8 cellular contexts compared by ENCODE assay signal in genomic region chr17:42049834-42050359, GRCh38. TPM values are rescaled to one million over a fixed set of nuclear protein-coding genes. Genes with fewer than 3 reads are reported as not detected.
A peak's percentile ranks its signal among the peaks of the same experiment; 100 is the strongest.
DNase-seq lines count a peak whose midpoint lies in the region; ATAC-seq, FAIRE-seq and TF ChIP-seq lines count a peak whose summit lies in the region.

No MANE protein-coding gene starts in this region.

- no peaks in the 10 kb centered on the region for H3K79me2 ChIP-seq in fibroblast of lung (ENCODE audit: control insufficient read depth, insufficient read depth, low read length)

- peak overlapping the region; percentile 64 for H3K4me2 ChIP-seq in fibroblast of lung (ENCODE audit: extremely low read depth, insufficient read depth, low read length)

- no peak for FAIRE-seq in pancreas (lab: Jason Lieb, UNC)

- TF ChIP-seq CTCF in Panc1 (IDR thresholded peaks at IDR 0.05) (no peak), fibroblast of lung (conservative IDR thresholded peaks at IDR 0.05 in 1 of 2, IDR thresholded peaks at IDR 0.05 in 1 of 2; ENCODE audit: low read depth in 1 of 2, low read length in 2 of 2) (no peak), pancreas (IDR thresholded peaks at IDR 0.05) (no peak)

- H3K36me3 ChIP-seq in Panc1 (ENCODE audit: control insufficient read depth, insufficient read depth, low read length) = no peaks in the 10 kb centered on the region
- H3K36me3 ChIP-seq in fibroblast of lung (ENCODE audit: control insufficient read depth, insufficient read depth, low read length) = no peaks in the 10 kb centered on the region
- no peaks in the 10 kb centered on the region for H3K36me3 ChIP-seq in pancreas

- ATAC-seq in Panc1 (peak; percentile 58), pancreas (peak; percentile 39 to 73 (median 56)), GM19395 (IDR thresholded peaks at IDR 0.05; ENCODE audit: unreplicated experiment) (no peak)

- DNase-seq in ELR (ENCODE audit: low read depth) = peak; percentile 19
- no peak for DNase-seq in Panc1 (ENCODE audit: low read depth, low spot score)
- DNase-seq in fibroblast of lung (ENCODE audit: low read depth in 2 of 2) = no peak
- no peak for DNase-seq in pancreas
- DNase-seq in activated CD4-positive, CD25-positive, alpha-beta regulatory T cell (lab: John Stamatoyannopoulos, UW) = no peak
- no peak for DNase-seq in DMS 273 treated with DMSO at 0.1 percent for 48 hours (lab: John Stamatoyannopoulos, UW)
- no peak for DNase-seq in SKM-1 (lab: John Stamatoyannopoulos, UW; ENCODE audit: unreplicated experiment)

- H4K20me1 ChIP-seq in fibroblast of lung (ENCODE audit: control insufficient read depth, extremely low read depth, insufficient read depth, low read length) = no peaks in the 10 kb centered on the region

- CTCF ChIA-PET in Panc1 (lab: Charles Lee) = no interaction called here

- H3K9me3 ChIP-seq in Panc1 (ENCODE audit: control insufficient read depth, insufficient read depth, low read depth, low read length) = no peaks in the 10 kb centered on the region
- H3K9me3 ChIP-seq in fibroblast of lung (ENCODE audit: control insufficient read depth, insufficient read depth, low read depth, low read length) = no peaks in the 10 kb centered on the region
- no peaks in the 10 kb centered on the region for H3K9me3 ChIP-seq in pancreas

- H3K9ac ChIP-seq in fibroblast of lung (ENCODE audit: insufficient read depth, low read length) = peak overlapping the region; percentile 49

- BruUV-seq in Panc1 (replicated peaks; lab: Mats Ljungman, UMichigan) = no TSS peak

- POLR2A ChIA-PET in Panc1 (lab: Charles Lee) = no interaction called here

- in situ Hi-C loops in Panc1 (cut with HindIII; ENCODE audit: low pct_unique_long_range_greater_than_20kb, low sequenced_read_pairs) = no loop called here

- intact Hi-C loops in Panc1 (cut with micrococcal nuclease; ENCODE audit: unreplicated experiment) (no loop called here), pancreas (cut with DNase I) (no loop called here)

- H3K4me3 ChIP-seq in Panc1 (ENCODE audit: low read depth in 2 of 2, low read length in 2 of 2) (peak overlapping the region; percentile 47 to 53), fibroblast of lung (replicated peaks in 1 of 4; ENCODE audit: control extremely low read depth in 1 of 4, insufficient read depth in 1 of 4, low read depth in 3 of 4, low read length in 4 of 4) (peak overlapping the region; percentile 15 to 53 (median 38)), pancreas (peak overlapping the region; percentile 63 to 78 (median 76))

- no peaks in the 10 kb centered on the region for H3K27me3 ChIP-seq in Panc1 (ENCODE audit: control insufficient read depth, insufficient read depth, low read length)
- H3K27me3 ChIP-seq in fibroblast of lung (ENCODE audit: control insufficient read depth, insufficient read depth, low read length) = peaks cover 31% of the 10 kb centered on the region
- H3K27me3 ChIP-seq in pancreas = no peaks in the 10 kb centered on the region

- H3K4me1 ChIP-seq in Panc1 (ENCODE audit: control insufficient read depth, insufficient read depth, low read length) (peaks cover 2% of the 10 kb centered on the region; the same call in 1 of the 2 replicates), fibroblast of lung (ENCODE audit: control insufficient read depth, extremely low read depth, insufficient read depth, low read length) (no peaks in the 10 kb centered on the region), pancreas (peaks cover 0 to 4% (median 0%) of the 10 kb centered on the region in 3 donors)

- H2AFZ ChIP-seq in fibroblast of lung (ENCODE audit: low read length) = peak overlapping the region; percentile 21

- H3K27ac ChIP-seq in Panc1 (ENCODE audit: low read length) (no peak overlapping the region), fibroblast of lung (ENCODE audit: insufficient read depth, low read length) (no peak overlapping the region), pancreas (peak overlapping the region; percentile 51 to 80 (median 70))

- 0% methylated on average over 3 to 5 of the region's 5 CpGs for whole genome bisulfite sequencing in pancreas, 2 donors

RNA-seq across cellular contexts. Expression of gene C17orf113, which starts 0.5 kb away (rescaled TPM):
- total RNA-seq in Panc1 (2021; ENCODE audit: unreplicated experiment) (0.74 TPM), fibroblast of lung (0.26 and 0.66 TPM in 2 replicates), pancreas (1 to 10 TPM; 1.2 to 2.2 (median 1.8) TPM)
- 0.59 TPM for polyA plus RNA-seq in Panc1 (2012; ENCODE audit: insufficient read length)
- polyA plus RNA-seq in fibroblast of lung (0.02 and 0.07 TPM in 2 replicates), pancreas (1 to 10 TPM; 1.5 to 1.9 TPM)
- polyA plus RNA-seq in fibroblast of lung (2012) = 0.02 and 0.21 TPM in 2 replicates
- polyA minus RNA-seq in fibroblast of lung (ENCODE audit: low replicate concordance) = not detected in 2 replicates

RNA-seq across cellular contexts. Expression of gene NKIRAS2, which starts 30.0 kb away (rescaled TPM):
- total RNA-seq in Panc1 (2021; ENCODE audit: unreplicated experiment) = 22.4 TPM
- 31.7 TPM for polyA plus RNA-seq in Panc1 (2012; ENCODE audit: insufficient read length)
- total RNA-seq in fibroblast of lung = 18.8 and 19.8 TPM in 2 replicates
- 36.0 and 37.7 TPM in 2 replicates for polyA plus RNA-seq in fibroblast of lung
- polyA plus RNA-seq in fibroblast of lung (2012) = 25.9 and 29.6 TPM in 2 replicates
- polyA minus RNA-seq in fibroblast of lung (ENCODE audit: low replicate concordance) = 54.6 and 59.6 TPM in 2 replicates
- 10 to 100 TPM in 3 of 6 donors, 1 to 10 TPM in 3; 6.5 to 14.7 (median 10.7) TPM for total RNA-seq in pancreas
- 10 to 100 TPM; 11.7 to 14.1 TPM for polyA plus RNA-seq in pancreas

RNA-seq across cellular contexts. Expression of gene DNAJC7, which starts 32.7 kb away (rescaled TPM):
- total RNA-seq in Panc1 (2021; ENCODE audit: unreplicated experiment) = 72.0 TPM
- 76.8 TPM for polyA plus RNA-seq in Panc1 (2012; ENCODE audit: insufficient read length)
- total RNA-seq in fibroblast of lung = 59.6 and 78.8 TPM in 2 replicates
- 53.5 and 56.4 TPM in 2 replicates for polyA plus RNA-seq in fibroblast of lung
- 63.2 and 85.6 TPM in 2 replicates for polyA plus RNA-seq in fibroblast of lung (2012)
- polyA minus RNA-seq in fibroblast of lung (ENCODE audit: low replicate concordance) = 31.4 and 45.9 TPM in 2 replicates
- total RNA-seq in pancreas = 10 to 100 TPM; 32.2 to 45.3 (median 37.3) TPM
- polyA plus RNA-seq in pancreas = 10 to 100 TPM; 53.4 to 63.6 TPM

RNA-seq across cellular contexts. Expression of gene ZNF385C, which starts 48.4 kb away (rescaled TPM):
- total RNA-seq in Panc1 (2021; ENCODE audit: unreplicated experiment) (0.21 TPM), fibroblast of lung (under 0.01 TPM in 1 of 2 replicates, not detected in the other), pancreas (1 to 10 TPM in 5 of 6 donors, under 1 TPM in 1; 0.67 to 2.1 (median 1.4) TPM)
- 0.35 TPM for polyA plus RNA-seq in Panc1 (2012; ENCODE audit: insufficient read length)
- polyA plus RNA-seq in fibroblast of lung (0.03 TPM in 1 of 2 replicates, not detected in the other), pancreas (1 to 10 TPM; 1.8 to 2.6 TPM)
- polyA plus RNA-seq in fibroblast of lung (2012) = not detected in 2 replicates
- polyA minus RNA-seq in fibroblast of lung (ENCODE audit: low replicate concordance) = 0.74 TPM in 1 of 2 replicates, not detected in the other

Comparison
In these comparisons a context has a peak if more than half of its experiments do, and no peak if none do; other contexts are left out.
1. H3K27ac ChIP-seq: peak in pancreas (4 of 4); none in Panc1 (single experiment) and fibroblast of lung (single experiment).
2. Peak in every context shown above with its lines, with median percentiles within 50 percentile points of each other: H3K4me3 ChIP-seq.